In the genomic region with DNA sequence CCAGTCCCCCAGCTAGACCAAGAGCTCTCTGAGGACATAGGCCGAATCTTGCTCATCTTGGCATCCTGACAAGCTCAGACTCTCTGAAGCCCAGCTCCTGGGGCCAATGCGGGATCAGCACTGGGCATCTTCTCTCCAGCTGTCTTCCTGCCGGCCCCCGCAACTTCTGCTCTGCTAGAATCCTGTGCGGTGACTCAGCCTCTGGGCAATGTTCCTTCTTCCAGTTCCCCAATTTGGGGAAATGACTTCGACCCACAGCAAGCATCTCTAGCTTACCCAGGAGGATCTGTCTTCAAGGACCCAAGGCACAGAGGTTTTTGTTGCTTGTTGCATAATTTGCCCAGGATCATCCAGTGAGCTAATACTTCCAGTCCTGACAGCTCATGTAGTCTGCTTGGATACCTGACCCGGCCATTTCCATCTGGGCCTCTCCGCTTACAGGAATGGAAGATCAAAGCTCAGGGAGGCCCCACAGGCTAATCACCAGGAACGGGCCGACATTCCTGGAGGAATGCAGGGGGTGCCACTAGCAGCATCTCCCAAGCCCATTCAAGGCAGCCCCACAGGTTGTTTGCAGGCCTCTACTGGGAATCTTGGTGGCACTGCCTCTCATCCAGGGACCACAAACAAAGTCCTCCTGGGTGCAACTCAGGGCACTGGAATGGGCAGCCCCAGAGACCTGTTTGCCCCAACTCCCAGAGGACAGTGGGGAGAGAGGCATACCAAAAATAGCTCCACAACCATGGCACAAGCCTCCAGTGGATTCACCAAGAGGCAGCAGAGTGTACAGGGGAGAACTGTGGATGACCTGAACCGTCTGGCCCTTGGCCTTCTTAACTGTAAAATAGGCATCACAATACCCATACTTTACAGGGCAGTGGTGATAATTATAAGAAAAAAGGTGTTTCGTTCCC, we compare ENCODE assay signal across 7 cellular contexts.
DNase-seq lines count a peak whose midpoint lies in the region; ATAC-seq and TF ChIP-seq lines count a peak whose summit lies in the region.

No MANE protein-coding gene starts in this region.

- no peak overlapping the region for H3K4me3 ChIP-seq in mesodermal cell (ENCODE audit: extremely low read depth, insufficient read depth, low read length, poor library complexity, severe bottlenecking)
- H3K4me3 ChIP-seq in aorta (ENCODE audit: low read length in 2 of 2), result no peak overlapping the region

- H3K27ac Mint-ChIP-seq in chondrocyte (ENCODE audit: unreplicated experiment), result peak overlapping the region; percentile 75

- H3K4me1 ChIP-seq in mesodermal cell (ENCODE audit: control insufficient read depth, insufficient read depth, low read length, poor library complexity, severe bottlenecking) (peaks cover 33% of the 10 kb centered on the region), aorta (ENCODE audit: control insufficient read depth in 1 of 2, insufficient read depth in 2 of 2, low read length in 2 of 2) (peaks cover 2 to 8% of the 10 kb centered on the region in 2 donors)

- no peaks in the 10 kb centered on the region for H3K27me3 Mint-ChIP-seq in chondrocyte (ENCODE audit: low read depth)

- peaks cover 5% of the 10 kb centered on the region for H3K36me3 Mint-ChIP-seq in chondrocyte (ENCODE audit: low read depth)

- H3K9me3 Mint-ChIP-seq in chondrocyte (ENCODE audit: low read depth), result no peaks in the 10 kb centered on the region

- peak overlapping the region; percentile 60 for H3K27ac ChIP-seq in mesodermal cell (ENCODE audit: low read depth, low read length, severe bottlenecking)
- peak overlapping the region in 1 of 2 donors; percentile 69 for H3K27ac ChIP-seq in aorta (ENCODE audit: low read depth in 1 of 2, low read length in 2 of 2)

- ATAC-seq in aorta (ENCODE audit: low FRiP score) (peak; percentile 39), HG03342 (IDR thresholded peaks at IDR 0.05; ENCODE audit: unreplicated experiment) (no peak)

- H3K9me3 ChIP-seq in mesodermal cell (ENCODE audit: control insufficient read depth, low read length) (no peaks in the 10 kb centered on the region), aorta (ENCODE audit: control insufficient read depth, low read length) (no peaks in the 10 kb centered on the region)

- no peak overlapping the region for H3K4me3 Mint-ChIP-seq in chondrocyte (ENCODE audit: unreplicated experiment)

- WGBS in mesodermal cell (ENCODE audit: insufficient coverage in 2 of 2), 2 experiments, result 72 to 77% methylated on average over 5 to 10 of the region's 12 CpGs
- 28 to 31% methylated on average over 12 of the region's 12 CpGs for WGBS in aorta, 2 donors

- intact Hi-C loops in aorta (cut with DNase I), result loop anchor here in 1 of 2 donors (5.0 kb wide), 1 partner anchor 38 kb away; no protein-coding TSS in a partner anchor

- H3K36me3 ChIP-seq in mesodermal cell (ENCODE audit: control insufficient read depth, insufficient read depth, low read length) (peaks cover 47% of the 10 kb centered on the region), aorta (ENCODE audit: control insufficient read depth in 1 of 2, insufficient read depth in 2 of 2, low read length in 1 of 2) (no peaks in the 10 kb centered on the region)

- no peak for TF ChIP-seq CTCF in chondrocyte (IDR thresholded peaks at IDR 0.05)

- peaks cover 54% of the 10 kb centered on the region for H3K4me1 Mint-ChIP-seq in chondrocyte (ENCODE audit: low read depth)

- DNase-seq in MV-4-11 (lab: John Stamatoyannopoulos, UW) (peak; percentile 99), chondrocyte (ENCODE audit: low spot score) (no peak), aorta (peak; percentile 91 to 93), NAMALWA (ENCODE audit: low spot score) (no peak)
- DNase-seq in activated T-cell treated with anti-CD3 and anti-CD28 coated beads, Interleukin-2, amount 50 U/mL, for 48 hours, result no peak

- H3K27me3 ChIP-seq in aorta (ENCODE audit: control insufficient read depth in 1 of 2, insufficient read depth in 2 of 2, low read length in 1 of 2), result no peaks in the 10 kb centered on the region

Comparison
In these comparisons a context has a peak if more than half of its experiments do, and no peak if none do; other contexts are left out.
1. DNase-seq: peak in MV-4-11 (single experiment) and aorta (2 of 2); none in chondrocyte (single experiment), activated T-cell treated with anti-CD3 and anti-CD28 coated beads, Interleukin-2, amount 50 U/mL, for 48 hours (0 of 2) and NAMALWA (single experiment).